In the genomic region with DNA sequence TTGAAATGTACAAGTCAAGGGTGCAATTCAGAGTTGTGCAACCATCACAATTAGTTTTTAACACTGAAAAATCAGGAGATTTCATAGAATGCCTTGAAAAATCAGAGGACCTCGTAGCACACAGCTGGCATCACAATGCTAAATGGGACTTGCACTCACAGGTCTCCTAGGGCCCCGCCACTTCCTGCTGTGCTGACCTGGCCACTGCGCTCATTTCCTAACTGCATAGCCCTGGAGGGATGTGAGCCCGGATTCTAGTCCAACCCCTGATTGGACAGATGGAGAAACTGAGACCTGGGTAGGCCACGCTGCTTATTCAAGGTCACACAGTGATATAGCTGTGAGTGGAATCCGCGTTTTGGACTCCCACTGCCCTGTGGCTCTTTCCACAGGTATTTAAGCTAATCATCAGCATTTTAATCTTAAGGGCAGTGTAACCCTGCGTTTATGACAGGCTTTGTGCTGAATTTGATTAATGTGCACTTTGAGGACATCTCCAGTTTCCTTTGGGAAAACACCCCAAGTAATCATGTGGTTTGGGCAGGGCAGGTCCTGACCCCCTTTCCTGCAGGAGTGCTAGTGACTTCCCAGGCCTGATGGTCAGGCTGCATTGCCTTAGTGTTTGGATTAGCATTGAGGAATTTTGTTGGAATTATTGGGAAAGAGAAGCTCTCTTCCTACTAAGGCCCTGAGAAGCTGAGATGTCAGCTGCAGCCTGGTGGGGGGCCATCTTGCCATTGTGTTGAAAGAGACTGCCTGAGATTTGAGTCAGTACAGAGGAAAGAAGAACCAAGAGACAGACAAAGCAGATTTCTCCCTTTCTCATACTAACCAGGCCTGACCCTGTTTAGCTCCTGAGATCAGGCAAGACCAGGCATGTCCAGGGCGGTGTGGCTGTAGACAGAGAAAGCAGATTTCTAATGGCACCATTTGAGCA, we compare ENCODE assay signal across 13 cellular contexts. TPM values are rescaled to one million over a fixed set of nuclear protein-coding genes. Genes with fewer than 3 reads are reported as not detected.
DNase-seq lines count a peak whose midpoint lies in the region; ATAC-seq, FAIRE-seq and TF ChIP-seq lines count a peak whose summit lies in the region.
"Had no signal": no experiment of that assay in that cellular context is flagged by ENCODE, and none has a peak within 500 bp of the region (broad histone marks: within the 10 kb centered on the region; RNA-seq: fewer than 3 reads in every experiment).

No MANE protein-coding gene starts in this region.

- intact Hi-C loops in activated CD4-positive, alpha-beta T cell treated with anti-CD3 and anti-CD28 coated beads, Interleukin-2, amount 10 ng/mL, durations not matched to agents 24 days and 14 days (cut with micrococcal nuclease), result no loop called here
- intact Hi-C loops in vagina (cut with DNase I), result no loop called here

- H3K9me3 Mint-ChIP-seq in neural crest cell, result no peaks in the 10 kb centered on the region
- no peaks in the 10 kb centered on the region for H3K9me3 Mint-ChIP-seq in activated CD4-positive, alpha-beta T cell treated with anti-CD3 and anti-CD28 coated beads, Interleukin-2, amount 10 ng/mL, durations not matched to agents 24 days and 14 days

- TF ChIP-seq CTCF in bronchial epithelial cell (IDR thresholded peaks at IDR 0.05; ENCODE audit: insufficient read depth, low read length, severe bottlenecking), result no peak
- no peak for TF ChIP-seq CTCF in neural crest cell (conservative IDR thresholded peaks at IDR 0.05)
- no peak for TF ChIP-seq CTCF in vagina (IDR thresholded peaks at IDR 0.05)

- H3K36me3 Mint-ChIP-seq in neural crest cell (ENCODE audit: low read depth), result no peaks in the 10 kb centered on the region
- H3K36me3 Mint-ChIP-seq in activated CD4-positive, alpha-beta T cell treated with anti-CD3 and anti-CD28 coated beads, Interleukin-2, amount 10 ng/mL, durations not matched to agents 24 days and 14 days (ENCODE audit: low read depth), result no peaks in the 10 kb centered on the region

- H3K9me3 ChIP-seq in vagina, result no peaks in the 10 kb centered on the region
- H3K9me3 ChIP-seq: left ventricle myocardium inferior had no signal

- TF ChIP-seq POLR2A in vagina (IDR thresholded peaks at IDR 0.05), result no peak

- H3K4me1 ChIP-seq in vagina, result peaks cover 15% of the 10 kb centered on the region

- peaks cover 2% of the 10 kb centered on the region for H3K27me3 ChIP-seq in bronchial epithelial cell (ENCODE audit: control insufficient read depth, insufficient read depth, low read length)
- no peaks in the 10 kb centered on the region for H3K27me3 ChIP-seq in vagina

- peaks cover 71% of the 10 kb centered on the region for H3K27me3 Mint-ChIP-seq in neural crest cell (ENCODE audit: low read depth)
- H3K27me3 Mint-ChIP-seq in activated CD4-positive, alpha-beta T cell treated with anti-CD3 and anti-CD28 coated beads, Interleukin-2, amount 10 ng/mL, durations not matched to agents 24 days and 14 days, result peaks cover 55% of the 10 kb centered on the region

- DNase-seq in NCI-H1417 (lab: John Stamatoyannopoulos, UW), result peak in 2 of 3 experiments; percentile 16 to 67
- DNase-seq in NCI-H1417 treated with DMSO at 0.1 percent for 48 hours (lab: John Stamatoyannopoulos, UW), result no peak
- DNase-seq in bronchial epithelial cell (ENCODE audit: low read depth), result peak; percentile 86
- no peak for DNase-seq in neural crest cell (ENCODE audit: low read depth, low spot score)
- no peak for DNase-seq in activated CD4-positive, alpha-beta T cell treated with anti-CD3 and anti-CD28 coated beads, Interleukin-2, amount 10 ng/mL, durations not matched to agents 24 days and 14 days
- no peak for DNase-seq in SK-N-DZ (ENCODE audit: low spot score)
- no peak for DNase-seq in vagina (ENCODE audit: extremely low spot score in 2 of 2)
- DNase-seq: left ventricle myocardium inferior; NCI-H774; stimulated activated naive CD4-positive, alpha-beta T cell treated with Interleukin-2 at 50 U/mL for 16 hours had no signal

- peak overlapping the region; percentile 25 for H3K4me3 Mint-ChIP-seq in neural crest cell
- H3K4me3 Mint-ChIP-seq in activated CD4-positive, alpha-beta T cell treated with anti-CD3 and anti-CD28 coated beads, Interleukin-2, amount 10 ng/mL, durations not matched to agents 24 days and 14 days, result no peak overlapping the region

- H3K36me3 ChIP-seq in bronchial epithelial cell (ENCODE audit: control insufficient read depth, insufficient read depth, low read length) (no peaks in the 10 kb centered on the region), vagina (no peaks in the 10 kb centered on the region)
- H3K36me3 ChIP-seq: left ventricle myocardium inferior had no signal

- no peak overlapping the region for H3K27ac ChIP-seq in vagina
- H3K27ac ChIP-seq: left ventricle myocardium inferior had no signal

- ATAC-seq in HG03432 (IDR thresholded peaks at IDR 0.05; ENCODE audit: unreplicated experiment), result peak; percentile 64

- no peak for FAIRE-seq in bronchial epithelial cell (lab: Jason Lieb, UNC)
- FAIRE-seq: A204.1 had no signal

- H3K27ac Mint-ChIP-seq in neural crest cell (ENCODE audit: unreplicated experiment), result no peak overlapping the region
- no peak overlapping the region for H3K27ac Mint-ChIP-seq in activated CD4-positive, alpha-beta T cell treated with anti-CD3 and anti-CD28 coated beads, Interleukin-2, amount 10 ng/mL, durations not matched to agents 24 days and 14 days

- H3K4me3 ChIP-seq in bronchial epithelial cell (ENCODE audit: low read depth, low read length) (no peak overlapping the region), vagina (no peak overlapping the region)
- H3K4me3 ChIP-seq: left ventricle myocardium inferior, skin epidermis had no signal

- H3K4me1 Mint-ChIP-seq in neural crest cell, result peaks cover 58% of the 10 kb centered on the region
- H3K4me1 Mint-ChIP-seq in activated CD4-positive, alpha-beta T cell treated with anti-CD3 and anti-CD28 coated beads, Interleukin-2, amount 10 ng/mL, durations not matched to agents 24 days and 14 days, result peaks cover 18% of the 10 kb centered on the region

RNA-seq across cellular contexts. Expression of gene STC2, which starts 36.2 kb away (rescaled TPM):
- total RNA-seq in bronchial epithelial cell (310 and 440 TPM in 2 replicates), neural crest cell (2.6 and 3.8 TPM in 2 replicates), vagina (2.9 TPM)
- total RNA-seq in activated CD4-positive, alpha-beta T cell treated with anti-CD3 and anti-CD28 coated beads, Interleukin-2, amount 10 ng/mL, durations not matched to agents 24 days and 14 days, result 32.8 and 41.0 TPM in 2 replicates
- 0.19 and 3.6 TPM in 2 replicates for polyA plus RNA-seq in SK-N-DZ (2014; cell fraction: cytosol; rRNA removed)
- 0.13 and 0.35 TPM in 2 replicates for polyA plus RNA-seq in SK-N-DZ (2014; cell fraction: nucleus; rRNA removed)

RNA-seq across cellular contexts. Expression of gene NKX2-5, which starts 57.0 kb away (rescaled TPM):
- total RNA-seq in bronchial epithelial cell, result not detected in 2 replicates
- 4.5 and 5.0 TPM in 2 replicates for total RNA-seq in neural crest cell
- not detected in 2 replicates for total RNA-seq in activated CD4-positive, alpha-beta T cell treated with anti-CD3 and anti-CD28 coated beads, Interleukin-2, amount 10 ng/mL, durations not matched to agents 24 days and 14 days
- 0.15 and 0.75 TPM in 2 replicates for polyA plus RNA-seq in SK-N-DZ (2014; cell fraction: cytosol; rRNA removed)
- polyA plus RNA-seq in SK-N-DZ (2014; cell fraction: nucleus; rRNA removed), result not detected in 2 replicates
- not detected for total RNA-seq in vagina

Comparison
In these comparisons a context has a peak if more than half of its experiments do, and no peak if none do; other contexts are left out.
1. DNase-seq: peak in NCI-H1417 (2 of 3) and bronchial epithelial cell (single experiment); none in NCI-H1417 treated with DMSO at 0.1 percent for 48 hours (single experiment), neural crest cell (single experiment), activated CD4-positive, alpha-beta T cell treated with anti-CD3 and anti-CD28 coated beads, Interleukin-2, amount 10 ng/mL, durations not matched to agents 24 days and 14 days (single experiment), SK-N-DZ (single experiment) and vagina (0 of 2).